ENCODE assay signal across 25 cellular contexts in genomic region chr3:61866961-61867461, GRCh38.
"Had no signal": no experiment of that assay in that cellular context is flagged by ENCODE, and none has a peak within 500 bp of the region (broad histone marks: within the 10 kb centered on the region; RNA-seq: fewer than 3 reads in every experiment).

No MANE protein-coding gene starts in this region.

- FAIRE-seq: keratinocyte had no signal

- H3K4me3 ChIP-seq: left lung, lower lobe of right lung, right atrium auricular region, right lobe of liver, smooth muscle cell, tibial nerve, upper lobe of left lung, vagina had no signal

- H3K36me3 ChIP-seq: left lung, lower lobe of right lung, neutrophil, right atrium auricular region, right lobe of liver, tibial nerve, upper lobe of left lung, vagina had no signal

- H3K4me2 ChIP-seq: smooth muscle cell had no signal

- H3K9me3 ChIP-seq: left lung, lower lobe of right lung, neutrophil, right atrium auricular region, right lobe of liver, tibial nerve, upper lobe of left lung, vagina had no signal

- H2AFZ ChIP-seq: parathyroid adenoma had no signal

- H3K27me3 Mint-ChIP-seq: stimulated activated memory B cell treated with anti-CD40 and anti-IgM and Interleukin-4, amounts not matched to agents 10 μg/mL and 1 μg/mL and 100 μg/mL, for 72 hours had no signal

- H3K36me3 Mint-ChIP-seq: naive thymus-derived CD8-positive, alpha-beta T cell; stimulated activated memory B cell treated with anti-CD40 and anti-IgM and Interleukin-4, amounts not matched to agents 10 μg/mL and 1 μg/mL and 100 μg/mL, for 72 hours had no signal

- H3K9me3 Mint-ChIP-seq: naive thymus-derived CD8-positive, alpha-beta T cell; nephron; neural crest cell; stimulated activated memory B cell treated with anti-CD40 and anti-IgM and Interleukin-4, amounts not matched to agents 10 μg/mL and 1 μg/mL and 100 μg/mL, for 72 hours; stimulated activated naive CD8-positive, alpha-beta T cell treated with anti-CD3 and anti-CD28 coated beads, Interleukin-15, amount 100 ng/mL, for 72 hours had no signal

- H3K27me3 ChIP-seq: left lung, neutrophil, right atrium auricular region, right lobe of liver, tibial nerve, upper lobe of left lung, vagina had no signal

- H3K27ac ChIP-seq: left lung, lower lobe of right lung, neutrophil, parathyroid adenoma, right atrium auricular region, right lobe of liver, tibial nerve, upper lobe of left lung, vagina had no signal

- H3K4me3 Mint-ChIP-seq: naive thymus-derived CD8-positive, alpha-beta T cell; nephron; neural crest cell; stimulated activated memory B cell treated with anti-CD40 and anti-IgM and Interleukin-4, amounts not matched to agents 10 μg/mL and 1 μg/mL and 100 μg/mL, for 72 hours; stimulated activated naive CD8-positive, alpha-beta T cell treated with anti-CD3 and anti-CD28 coated beads, Interleukin-15, amount 100 ng/mL, for 72 hours had no signal

- H3K4me1 Mint-ChIP-seq: stimulated activated memory B cell treated with anti-CD40 and anti-IgM and Interleukin-4, amounts not matched to agents 10 μg/mL and 1 μg/mL and 100 μg/mL, for 72 hours; stimulated activated naive CD8-positive, alpha-beta T cell treated with anti-CD3 and anti-CD28 coated beads, Interleukin-15, amount 100 ng/mL, for 72 hours had no signal

- H3K9ac ChIP-seq: parathyroid adenoma had no signal

- H3K27ac Mint-ChIP-seq: naive thymus-derived CD8-positive, alpha-beta T cell; nephron; stimulated activated memory B cell treated with anti-CD40 and anti-IgM and Interleukin-4, amounts not matched to agents 10 μg/mL and 1 μg/mL and 100 μg/mL, for 72 hours; stimulated activated naive CD8-positive, alpha-beta T cell treated with anti-CD3 and anti-CD28 coated beads, Interleukin-15, amount 100 ng/mL, for 72 hours had no signal

- DNase-seq: left colon; left lung; lower lobe of right lung; mammary epithelial cell; mesenchymal stem cell; naive thymus-derived CD8-positive, alpha-beta T cell; occipital lobe; right lobe of liver; stimulated activated CD4-positive, alpha-beta T cell treated with anti-CD3 and anti-CD28 coated beads, Interleukin-1b, Interleukin-23, amount 100 ng/mL, for 48 hours; stimulated activated CD4-positive, alpha-beta T cell treated with anti-CD3 and anti-CD28 coated beads, Interleukin-2, amount 100 ng/mL, for 48 hours; stimulated activated CD4-positive, alpha-beta T cell treated with anti-CD3 and anti-CD28 coated beads, Interleukin-4, amount 100 ng/mL, for 4 hours; stimulated activated CD8-positive, alpha-beta memory T cell treated with anti-CD3 and anti-CD28 coated beads, Interleukin-4, amount 100 ng/mL, for 48 hours; stimulated activated naive CD4-positive, alpha-beta T cell treated with Interleukin-2 at 50 U/mL for 16 hours; stimulated activated naive CD8-positive, alpha-beta T cell treated with anti-CD3 and anti-CD28 coated beads, Interleukin-15, amount 100 ng/mL, for 72 hours; upper lobe of left lung had no signal

- H3K4me1 ChIP-seq: left lung, lower lobe of right lung, right lobe of liver had no signal

- ATAC-seq: left colon; left lung; lower lobe of right lung; naive thymus-derived CD8-positive, alpha-beta T cell; right lobe of liver; stimulated activated memory B cell treated with anti-CD40 and anti-IgM and Interleukin-4, amounts not matched to agents 10 μg/mL and 1 μg/mL and 100 μg/mL, for 72 hours; stimulated activated naive CD8-positive, alpha-beta T cell treated with anti-CD3 and anti-CD28 coated beads, Interleukin-15, amount 100 ng/mL, for 72 hours had no signal
